ENCODE assay signal across 37 cellular contexts in the genomic region with DNA sequence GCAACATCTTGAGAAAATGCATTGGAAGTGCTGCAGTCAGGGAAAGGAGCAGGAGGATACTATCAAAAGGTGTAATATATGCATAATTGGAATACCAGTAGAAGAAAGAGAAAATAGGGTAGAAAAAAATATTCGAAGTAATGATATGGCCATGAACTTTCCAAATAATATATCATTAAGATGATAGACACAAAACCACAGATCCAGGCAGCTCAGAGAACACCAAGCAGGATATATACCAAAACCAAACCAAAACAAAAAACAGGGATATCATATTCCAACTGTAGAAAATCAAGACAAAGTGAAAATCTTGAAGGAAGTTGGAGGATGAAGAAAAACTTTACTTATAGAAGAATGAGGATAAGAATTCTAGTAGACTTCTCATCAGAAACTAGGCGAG. TPM values are rescaled to one million over a fixed set of nuclear protein-coding genes. Genes with fewer than 3 reads are reported as not detected.
"Had no signal": no experiment of that assay in that cellular context is flagged by ENCODE, and none has a peak within 500 bp of the region (broad histone marks: within the 10 kb centered on the region; RNA-seq: fewer than 3 reads in every experiment).

No MANE protein-coding gene starts in this region.

- H3K4me3 ChIP-seq: MG63 had no signal

- H3K9me3 ChIP-seq: MG63 had no signal

- DNase-seq: Karpas-422, Kasumi-1, MG63, MM.1S, MV-4-11, NCI-H1048, NCI-H1092, NCI-H1092 treated with DMSO at 0.1 percent for 48 hours, NCI-H1105, NCI-H1105 treated with DMSO at 0.1 percent for 48 hours, NCI-H1417, NCI-H1417 treated with DMSO at 0.1 percent for 48 hours, NCI-H1436, NCI-H1436 treated with DMSO at 0.1 percent for 48 hours, NCI-H146, NCI-H1694, NCI-H1694 treated with DMSO at 0.1 percent for 48 hours, NCI-H187, NCI-H187 treated with DMSO at 0.1 percent for 48 hours, NCI-H1930, NCI-H2029, NCI-H2029 treated with DMSO at 0.1 percent for 48 hours, NCI-H2081, NCI-H2081 treated with DMSO at 0.1 percent for 48 hours, NCI-H2107, NCI-H2171, NCI-H2171 treated with DMSO at 0.1 percent for 48 hours, NCI-H2227 treated with DMSO at 0.1 percent for 48 hours, NCI-H226, NCI-H345, NCI-H446, NCI-H446 treated with DMSO at 0.1 percent for 48 hours, NCI-H510A, NCI-H510A treated with DMSO at 0.1 percent for 48 hours had no signal

- H3K36me3 ChIP-seq: MG63 had no signal

- H3K9ac ChIP-seq: KMS-11 had no signal

- H3K27ac ChIP-seq: KMS-11 had no signal

- H3K4me2 ChIP-seq: KMS-11 had no signal

- H3K27me3 ChIP-seq: MG63 had no signal

RNA-seq across cellular contexts. Expression of gene PCYT1B, which starts 36.9 kb away (rescaled TPM):
- total RNA-seq: LHCN-M2, MCF 10A had no signal
